7 cellular contexts compared by ENCODE assay signal in genomic region chr11:130315354-130315970, GRCh38. TPM values are rescaled to one million over a fixed set of nuclear protein-coding genes. Genes with fewer than 3 reads are reported as not detected.
A peak's percentile ranks its signal among the peaks of the same experiment; 100 is the strongest.
DNase-seq lines count a peak whose midpoint lies in the region; ATAC-seq and TF ChIP-seq lines count a peak whose summit lies in the region.

No MANE protein-coding gene starts in this region.

- WGBS in mesenchymal stem cell: 62% methylated on average over 38 of the region's 38 CpGs

- H2AK5ac ChIP-seq in mesenchymal stem cell (ENCODE audit: low read length, severe bottlenecking): peak overlapping the region; percentile 14

- H3K23ac ChIP-seq in mesenchymal stem cell (ENCODE audit: low read length in 2 of 2): no peak overlapping the region

- DNase-seq in activated CD4-positive, alpha-beta T cell treated with anti-CD3 and anti-CD28 coated beads for 1 hour: peak; percentile 37
- DNase-seq in colonic mucosa (peak; percentile 57), mesenchymal stem cell (no peak), SW 1271 (lab: John Stamatoyannopoulos, UW) (no peak)
- peak; percentile 5 for DNase-seq in stimulated activated CD8-positive, alpha-beta memory T cell treated with anti-CD3 and anti-CD28 coated beads, Interleukin-4, amount 100 ng/mL, for 24 hours (ENCODE audit: low read depth)

- H3K4me2 ChIP-seq in mesenchymal stem cell (ENCODE audit: low read length, poor library complexity, severe bottlenecking): no peak overlapping the region

- peak overlapping the region in 1 of 2 experiments; percentile 19 for H3K4ac ChIP-seq in mesenchymal stem cell (ENCODE audit: low read depth in 1 of 2, low read length in 2 of 2)

- H3K36me3 ChIP-seq in colonic mucosa (no peaks in the 10 kb centered on the region), mesenchymal stem cell (ENCODE audit: control insufficient read depth in 1 of 2, insufficient read depth in 2 of 2, low read depth in 1 of 2, low read length in 2 of 2) (no peaks in the 10 kb centered on the region)

- H3K4me1 ChIP-seq in colonic mucosa: no peaks in the 10 kb centered on the region
- H3K4me1 ChIP-seq in mesenchymal stem cell (ENCODE audit: control insufficient read depth, insufficient read depth, low read depth, low read length): peaks cover 14% of the 10 kb centered on the region

- H3K14ac ChIP-seq in mesenchymal stem cell (ENCODE audit: low read length in 2 of 2): no peak overlapping the region

- no peaks in the 10 kb centered on the region for H3K9me3 ChIP-seq in colonic mucosa
- peaks cover 8% of the 10 kb centered on the region for H3K9me3 ChIP-seq in mesenchymal stem cell (ENCODE audit: control insufficient read depth, low read length)

- peak overlapping the region; percentile 85 for H3K4me3 ChIP-seq in colonic mucosa
- H3K4me3 ChIP-seq in mesenchymal stem cell (ENCODE audit: insufficient read depth in 1 of 2, low read depth in 1 of 2, low read length in 2 of 2): peak overlapping the region in 1 of 2 experiments; percentile 77

- no peak overlapping the region for H2BK15ac ChIP-seq in mesenchymal stem cell (ENCODE audit: low read depth, poor library complexity, severe bottlenecking)

- TF ChIP-seq CTCF in colonic mucosa (IDR thresholded peaks at IDR 0.05): no peak

- ATAC-seq in GM19023 (IDR thresholded peaks at IDR 0.05; ENCODE audit: unreplicated experiment) (peak; percentile 26), HG03175 (IDR thresholded peaks at IDR 0.05; ENCODE audit: unreplicated experiment) (peak; percentile 46)

- H3K27ac ChIP-seq in colonic mucosa (peak overlapping the region; percentile 87), mesenchymal stem cell (ENCODE audit: low read length, poor library complexity, severe bottlenecking) (no peak overlapping the region)

- H2BK12ac ChIP-seq in mesenchymal stem cell (ENCODE audit: low read length in 2 of 2): no peak overlapping the region

- peak overlapping the region in 1 of 2 experiments; percentile 44 for H3K18ac ChIP-seq in mesenchymal stem cell (ENCODE audit: low read depth in 1 of 2, low read length in 2 of 2)

- H3K79me1 ChIP-seq in mesenchymal stem cell (replicated peaks; ENCODE audit: low read length, poor library complexity, severe bottlenecking): peaks cover 8% of the 10 kb centered on the region

- H4K8ac ChIP-seq in mesenchymal stem cell (ENCODE audit: low read length): peak overlapping the region; percentile 79

- H3K27me3 ChIP-seq in colonic mucosa (no peaks in the 10 kb centered on the region), mesenchymal stem cell (ENCODE audit: control insufficient read depth in 1 of 2, insufficient read depth in 1 of 2, low read length in 2 of 2) (no peaks in the 10 kb centered on the region)

- H3K9ac ChIP-seq in colonic mucosa (ENCODE audit: low read depth in 2 of 2, low read length in 2 of 2): peak overlapping the region; percentile 58 to 76
- H3K9ac ChIP-seq in mesenchymal stem cell (ENCODE audit: low read length): peak overlapping the region; percentile 78

- no peak overlapping the region for H2BK120ac ChIP-seq in mesenchymal stem cell (ENCODE audit: low read depth, low read length)

- no peak overlapping the region for H4K91ac ChIP-seq in mesenchymal stem cell (ENCODE audit: low read length)

- intact Hi-C loops in colonic mucosa (cut with DNase I): no loop called here

- no peak overlapping the region for H2BK5ac ChIP-seq in mesenchymal stem cell (ENCODE audit: low read depth, low read length, poor library complexity, severe bottlenecking)

- peak overlapping the region; percentile 84 for H2AFZ ChIP-seq in mesenchymal stem cell (ENCODE audit: low read depth, low read length)

RNA-seq across cellular contexts. Expression of gene ZBTB44, which starts 0.7 kb away (rescaled TPM):
- 10 to 100 TPM; 26.1 to 35.5 TPM for total RNA-seq in colonic mucosa
- 7.1 TPM for polyA plus RNA-seq in mesenchymal stem cell (2013, experiment 1 of 2)
- 6.9 TPM for polyA plus RNA-seq in mesenchymal stem cell (2013, experiment 2 of 2)

Comparison
In these comparisons a context has a peak if more than half of its experiments do, and no peak if none do; other contexts are left out.
1. DNase-seq: peak in activated CD4-positive, alpha-beta T cell treated with anti-CD3 and anti-CD28 coated beads for 1 hour (single experiment), colonic mucosa (single experiment) and stimulated activated CD8-positive, alpha-beta memory T cell treated with anti-CD3 and anti-CD28 coated beads, Interleukin-4, amount 100 ng/mL, for 24 hours (single experiment); none in mesenchymal stem cell (single experiment) and SW 1271 (0 of 2).